In the genomic region with DNA sequence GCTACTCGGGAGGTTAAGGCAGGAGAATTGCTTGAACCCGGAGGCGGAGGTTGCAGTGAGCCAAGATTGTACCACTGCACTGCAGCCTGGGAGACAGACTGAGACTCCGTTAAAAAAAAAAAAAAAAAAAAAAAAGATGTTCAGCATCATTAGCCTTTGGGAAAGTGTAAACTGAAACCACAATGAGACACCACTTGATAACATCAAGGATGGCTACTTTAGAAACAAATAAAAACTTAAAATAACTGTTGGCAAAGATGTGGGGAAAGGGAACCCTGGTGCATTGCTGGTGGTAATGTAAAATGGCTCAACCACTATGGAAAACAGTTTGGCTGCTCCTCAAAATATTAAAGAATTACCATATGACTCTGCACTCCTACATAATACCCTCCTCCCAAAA, we compare ENCODE assay signal across 1 cellular context.
TF ChIP-seq lines count a peak whose summit lies in the region.

No MANE protein-coding gene starts in this region.

TF ChIP-seq in K562, 482 proteins besides CTCF, POLR2A, EP300 and RAD21:
- 0 out of 4 replicates have a peak, but pooled peaks of 1 of the 2 experiments have one; percentile 9 for TF ChIP-seq RCOR1 (IDR thresholded peaks at IDR 0.05; ENCODE audit: borderline replicate concordance in 1 of 2, low read depth in 2 of 2, low read length in 2 of 2)
- peak; percentile 61 for TF ChIP-seq FOSL1 (tag; conservative IDR thresholded peaks at IDR 0.05)
- TF ChIP-seq BRD4 (IDR thresholded peaks at IDR 0.05) = no peak
- peak; percentile 79 for TF ChIP-seq ZNF384 (IDR thresholded peaks at IDR 0.05; ENCODE audit: low read depth, low read length)
- peak; percentile 19; the same call in 1 of the 2 replicates for TF ChIP-seq DPF2 (IDR thresholded peaks at IDR 0.05)
